8 cellular contexts compared by ENCODE assay signal in genomic region chr22:23225724-23226496, GRCh38. TPM values are rescaled to one million over a fixed set of nuclear protein-coding genes. Genes with fewer than 3 reads are reported as not detected.
A peak's percentile ranks its signal among the peaks of the same experiment; 100 is the strongest.
DNase-seq lines count a peak whose midpoint lies in the region; ATAC-seq and TF ChIP-seq lines count a peak whose summit lies in the region.

No MANE protein-coding gene starts in this region.

- H3K27me3 Mint-ChIP-seq in effector memory CD8-positive, alpha-beta T cell = no peaks in the 10 kb centered on the region

- peaks cover 11% of the 10 kb centered on the region for H3K36me3 Mint-ChIP-seq in effector memory CD8-positive, alpha-beta T cell (ENCODE audit: insufficient read depth)

- H3K36me3 ChIP-seq in DND-41 (ENCODE audit: insufficient read depth, low read length) (peaks cover 23% of the 10 kb centered on the region), SJSA1 (peaks cover 5% of the 10 kb centered on the region; the same call in 1 of the 2 replicates), parathyroid adenoma (ENCODE audit: control insufficient read depth, insufficient read depth, low read length) (no peaks in the 10 kb centered on the region)

- peaks cover 65% of the 10 kb centered on the region for H3K4me1 ChIP-seq in DND-41 (ENCODE audit: insufficient read depth, low read length)
- peaks cover 31% of the 10 kb centered on the region for H3K4me1 ChIP-seq in SJSA1 (replicated peaks)
- peaks cover 2% of the 10 kb centered on the region for H3K4me1 ChIP-seq in parathyroid adenoma

- no peak overlapping the region for H2AFZ ChIP-seq in DND-41 (ENCODE audit: low read depth, low read length)
- no peak overlapping the region for H2AFZ ChIP-seq in parathyroid adenoma

- peaks cover 64 to 69% of the 10 kb centered on the region in 2 donors for H3K4me1 Mint-ChIP-seq in effector memory CD8-positive, alpha-beta T cell (ENCODE audit: low read depth in 2 of 2)

- H3K9me3 ChIP-seq in DND-41 (ENCODE audit: insufficient read depth, low read length, severe bottlenecking) (peaks cover 17% of the 10 kb centered on the region), SJSA1 (replicated peaks) (peaks cover 11% of the 10 kb centered on the region), parathyroid adenoma (ENCODE audit: control insufficient read depth, low read length) (no peaks in the 10 kb centered on the region)

- TF ChIP-seq CTCF in DND-41 (IDR thresholded peaks at IDR 0.05; ENCODE audit: borderline replicate concordance, extremely low read depth, low read length, poor library complexity, severe bottlenecking) = no peak
- no peak for TF ChIP-seq CTCF in parathyroid adenoma (IDR thresholded peaks at IDR 0.05)

- CTCF ChIA-PET in HEK293T (lab: Yijun Ruan, JAX) = interaction anchor here (0.5 to 1.0 kb wide), 2 partner anchors 14 to 25 kb away, joined by 3 to 4 read pairs; no protein-coding TSS in a partner anchor

- POLR2A ChIA-PET in HEK293T (lab: Yijun Ruan, JAX) = interaction anchor here (1.0 kb wide), 1 partner anchor 8 kb away, joined by 3 read pairs; no protein-coding TSS in a partner anchor

- H3K9ac ChIP-seq in DND-41 (ENCODE audit: low read depth, low read length) = peak overlapping the region; percentile 33
- no peak overlapping the region for H3K9ac ChIP-seq in parathyroid adenoma

- H3K4me2 ChIP-seq in DND-41 (ENCODE audit: insufficient read depth, low read length) (peak overlapping the region; percentile 46), parathyroid adenoma (ENCODE audit: low read length) (no peak overlapping the region)

- ATAC-seq in DND-41 (ENCODE audit: insufficient read depth, low read depth) (peak; percentile 91), HG02642 (IDR thresholded peaks at IDR 0.05; ENCODE audit: poor library complexity, unreplicated experiment) (no peak), HG03175 (IDR thresholded peaks at IDR 0.05; ENCODE audit: unreplicated experiment) (no peak)
- peak; percentile 79 for ATAC-seq in effector memory CD8-positive, alpha-beta T cell (replicated peaks)

- DNase-seq in DND-41 (peak; percentile 77), SJSA1 (ENCODE audit: low read depth in 1 of 2, low spot score in 2 of 2) (peak; percentile 66 to 83), middle frontal gyrus (ENCODE audit: extremely low spot score, low spot score) (no peak), HEK293T (ENCODE audit: extremely low spot score) (no peak)
- DNase-seq in effector memory CD8-positive, alpha-beta T cell = no peak

- H3K27ac ChIP-seq in DND-41 (ENCODE audit: low read length) (peak overlapping the region; percentile 72), SJSA1 (peak overlapping the region; percentile 81), parathyroid adenoma (peak overlapping the region; percentile 52)

- peak overlapping the region; percentile 82 to 84 for H3K27ac Mint-ChIP-seq in effector memory CD8-positive, alpha-beta T cell

- H3K79me2 ChIP-seq in DND-41 (ENCODE audit: insufficient read depth, low read length) = peaks cover 100% of the 10 kb centered on the region
- peaks cover 21% of the 10 kb centered on the region for H3K79me2 ChIP-seq in parathyroid adenoma

- H3K4me3 ChIP-seq in DND-41 (ENCODE audit: low read depth in 1 of 2, low read length in 2 of 2) (0 out of 4 replicates have a peak overlapping the region, but pooled peaks of 1 of the 2 experiments have one; percentile 21), SJSA1 (no peak overlapping the region), parathyroid adenoma (ENCODE audit: low read depth, low read length) (no peak overlapping the region)

- H3K27me3 ChIP-seq in DND-41 (ENCODE audit: insufficient read depth, low read length, poor library complexity) = no peaks in the 10 kb centered on the region
- no peaks in the 10 kb centered on the region for H3K27me3 ChIP-seq in SJSA1 (replicated peaks)
- H3K27me3 ChIP-seq in parathyroid adenoma (ENCODE audit: control insufficient read depth, insufficient read depth, low read length) = no peaks in the 10 kb centered on the region

- peak overlapping the region; percentile 53 to 56 for H3K4me3 Mint-ChIP-seq in effector memory CD8-positive, alpha-beta T cell

- peaks cover 0 to 7% of the 10 kb centered on the region in 2 donors for H3K9me3 Mint-ChIP-seq in effector memory CD8-positive, alpha-beta T cell

- H4K20me1 ChIP-seq in DND-41 (ENCODE audit: insufficient read depth, low read length) = peaks cover 26% of the 10 kb centered on the region; the same call in 1 of the 2 replicates

TF ChIP-seq in HEK293T, 16 proteins besides CTCF, POLR2A, EP300 and RAD21:
- TF ChIP-seq ZNF384 (IDR thresholded peaks at IDR 0.05) (no peak), FOXA1 (IDR thresholded peaks at IDR 0.05) (no peak), HDGF (IDR thresholded peaks at IDR 0.05; ENCODE audit: borderline replicate concordance) (no peak), ARNT (IDR thresholded peaks at IDR 0.05) (no peak), ELF4 (IDR thresholded peaks at IDR 0.05) (no peak), LEF1 (IDR thresholded peaks at IDR 0.05; ENCODE audit: borderline replicate concordance) (no peak), CTBP1 (IDR thresholded peaks at IDR 0.05; ENCODE audit: borderline replicate concordance) (no peak), TARDBP (IDR thresholded peaks at IDR 0.05) (no peak)

RNA-seq across cellular contexts. Expression of gene BCR, which starts 45.6 kb away (rescaled TPM):
- 27.0 and 28.6 TPM in 2 replicates for total RNA-seq in SJSA1 (2014; rRNA removed; shearing (Covaris generic))

Comparison
In these comparisons a context has a peak if more than half of its experiments do, and no peak if none do; other contexts are left out.
1. ATAC-seq: peak in DND-41 (single experiment) and effector memory CD8-positive, alpha-beta T cell (single experiment); none in HG02642 (single experiment) and HG03175 (single experiment).
2. DNase-seq: peak in DND-41 (single experiment) and SJSA1 (2 of 2); none in effector memory CD8-positive, alpha-beta T cell (0 of 3), middle frontal gyrus (single experiment) and HEK293T (single experiment).
3. Peak in every context shown above with its lines, with median percentiles within 50 percentile points of each other: H3K27ac ChIP-seq.